Comparison of ENCODE assay signal across 41 cellular contexts in genomic region chr1:241695454-241696171, GRCh38. TPM values are rescaled to one million over a fixed set of nuclear protein-coding genes. Genes with fewer than 3 reads are reported as not detected.
DNase-seq lines count a peak whose midpoint lies in the region; ATAC-seq, FAIRE-seq and TF ChIP-seq lines count a peak whose summit lies in the region.
"Had no signal": no experiment of that assay in that cellular context is flagged by ENCODE, and none has a peak within 500 bp of the region (broad histone marks: within the 10 kb centered on the region; RNA-seq: fewer than 3 reads in every experiment).

No MANE protein-coding gene starts in this region.

- TF ChIP-seq CTCF in AG09309 (IDR thresholded peaks at IDR 0.05; ENCODE audit: control insufficient read depth, insufficient read depth, low read depth, low read length, missing control alignments): no peak

- H3K27ac Mint-ChIP-seq in activated naive CD4-positive, alpha-beta T cell treated with anti-CD3 and anti-CD28 coated beads, Interleukin-2, amount 50 U/mL, for 72 hours: no peak overlapping the region
- H3K27ac Mint-ChIP-seq: activated CD4-positive, alpha-beta T cell treated with anti-CD3 and anti-CD28 coated beads, Interleukin-2, amount 10 ng/mL, durations not matched to agents 7 days and 5 days; activated naive CD8-positive, alpha-beta T cell treated with anti-CD3 and anti-CD28 coated beads, Interleukin-2, amount 10 ng/mL, durations not matched to agents 7 days and 5 days; B cell; CD4-positive, alpha-beta memory T cell; immature natural killer cell; nephron had no signal

- no peaks in the 10 kb centered on the region for H3K36me3 Mint-ChIP-seq in activated naive CD4-positive, alpha-beta T cell treated with anti-CD3 and anti-CD28 coated beads, Interleukin-2, amount 50 U/mL, for 72 hours
- H3K36me3 Mint-ChIP-seq: CD4-positive, alpha-beta memory T cell; immature natural killer cell had no signal

- TF ChIP-seq POLR2A in GM12892 (IDR thresholded peaks at IDR 0.05; ENCODE audit: low read depth, low read length): no peak

- intact Hi-C loops in posterior cingulate gyrus (cut with DNase I): no loop called here

- H3K4me3 ChIP-seq in AG09309 (ENCODE audit: control insufficient read depth, low read depth, low read length): no peak overlapping the region
- H3K4me3 ChIP-seq: A549, body of pancreas, esophagus muscularis mucosa, skin epidermis, suprapubic skin, upper lobe of left lung had no signal

- no peak for FAIRE-seq in GM12892 (lab: Jason Lieb, UNC)
- FAIRE-seq: A549, GM12891, HepG2, RCC 7860 had no signal

- no peak for ATAC-seq in activated naive CD4-positive, alpha-beta T cell treated with anti-CD3 and anti-CD28 coated beads, Interleukin-2, amount 50 U/mL, for 72 hours
- ATAC-seq: A549, body of pancreas, HepG2, left colon had no signal

- peak; percentile 14 for DNase-seq in AG09309 (ENCODE audit: low read depth)
- DNase-seq in LHCN-M2 (ENCODE audit: low read depth): peak; percentile 34
- peak; percentile 15 for DNase-seq in astrocyte of the hippocampus (ENCODE audit: low read depth, low spot score)
- DNase-seq in iris pigment epithelial cell (ENCODE audit: low read depth): peak; percentile 84
- DNase-seq in GM12892 (ENCODE audit: insufficient read length): no peak
- DNase-seq in activated naive CD4-positive, alpha-beta T cell treated with anti-CD3 and anti-CD28 coated beads, Interleukin-2, amount 50 U/mL, for 72 hours (ENCODE audit: low spot score in 2 of 2): no peak
- no peak for DNase-seq in posterior cingulate gyrus
- DNase-seq in putamen (ENCODE audit: low spot score): no peak
- DNase-seq: activated CD4-positive, alpha-beta T cell treated with anti-CD3 and anti-CD28 coated beads, Interleukin-2, amount 10 ng/mL, durations not matched to agents 7 days and 5 days; activated effector memory CD4-positive, alpha-beta T cell treated with Interleukin-2 at 50 U/mL for 16 hours; activated naive CD8-positive, alpha-beta T cell treated with anti-CD3 and anti-CD28 coated beads, Interleukin-2, amount 10 ng/mL, durations not matched to agents 7 days and 5 days; activated T-cell treated with anti-CD3 and anti-CD28 coated beads, Interleukin-2, amount 50 U/mL, for 1 hour; body of pancreas; CD4-positive, alpha-beta memory T cell; dermis blood vessel endothelial cell; H7; immature natural killer cell; Kasumi-1; left colon; NCI-H146; NCI-H2107; NCI-H446; NCI-H748 treated with DMSO at 0.1 percent for 48 hours; SIG-M5; stimulated activated naive CD4-positive, alpha-beta T cell; T-helper 9 cell; upper lobe of left lung; WERI-Rb-1 had no signal

- no peaks in the 10 kb centered on the region for H3K9me3 Mint-ChIP-seq in activated naive CD4-positive, alpha-beta T cell treated with anti-CD3 and anti-CD28 coated beads, Interleukin-2, amount 50 U/mL, for 72 hours
- H3K9me3 Mint-ChIP-seq: activated CD4-positive, alpha-beta T cell treated with anti-CD3 and anti-CD28 coated beads, Interleukin-2, amount 10 ng/mL, durations not matched to agents 7 days and 5 days; activated naive CD8-positive, alpha-beta T cell treated with anti-CD3 and anti-CD28 coated beads, Interleukin-2, amount 10 ng/mL, durations not matched to agents 7 days and 5 days; central memory CD8-positive, alpha-beta T cell; immature natural killer cell; nephron had no signal

RNA-seq across cellular contexts. Expression of gene WDR64, which starts 43.5 kb away (rescaled TPM):
- not detected in 2 replicates for total RNA-seq in LHCN-M2 (2014; rRNA removed)
- not detected for polyA plus RNA-seq in LHCN-M2 (2012)
- polyA plus RNA-seq in GM12892 (2012; ENCODE audit: missing spikeins): not detected
- total RNA-seq in activated naive CD4-positive, alpha-beta T cell treated with anti-CD3 and anti-CD28 coated beads, Interleukin-2, amount 50 U/mL, for 72 hours: not detected
- total RNA-seq: activated CD8-positive, alpha-beta memory T cell treated with anti-CD3 and anti-CD28 coated beads for 36 hours; B cell; body of pancreas; CD4-positive, alpha-beta memory T cell; esophagus muscularis mucosa; H7; HepG2; lung microvascular endothelial cell; osteocyte; suprapubic skin had no signal
- polyA plus RNA-seq: A549, HepG2, immature natural killer cell had no signal

RNA-seq across cellular contexts. Expression of gene CHML, which starts 55.4 kb away (rescaled TPM):
- 8.7 and 10.4 TPM in 2 replicates for total RNA-seq in LHCN-M2 (2014; rRNA removed)
- polyA plus RNA-seq in LHCN-M2 (2012): 2.3 TPM
- polyA plus RNA-seq in GM12892 (2012; ENCODE audit: missing spikeins): 7.7 TPM
- total RNA-seq in activated naive CD4-positive, alpha-beta T cell treated with anti-CD3 and anti-CD28 coated beads, Interleukin-2, amount 50 U/mL, for 72 hours: 10 to 100 TPM; 13.1 to 16.2 TPM

RNA-seq across cellular contexts. Expression of gene OPN3, which starts 55.4 kb away (rescaled TPM):
- 33.5 and 34.5 TPM in 2 replicates for total RNA-seq in LHCN-M2 (2014; rRNA removed)
- 18.8 TPM for polyA plus RNA-seq in LHCN-M2 (2012)
- 10.3 TPM for polyA plus RNA-seq in GM12892 (2012; ENCODE audit: missing spikeins)
- 10 to 100 TPM in 1 of 2 donors, 1 to 10 TPM in 1; 8.2 to 13.6 TPM for total RNA-seq in activated naive CD4-positive, alpha-beta T cell treated with anti-CD3 and anti-CD28 coated beads, Interleukin-2, amount 50 U/mL, for 72 hours

Comparison
In these comparisons a context has a peak if more than half of its experiments do, and no peak if none do; other contexts are left out.
1. DNase-seq: peak in AG09309 (single experiment), LHCN-M2 (single experiment), astrocyte of the hippocampus (single experiment) and iris pigment epithelial cell (single experiment); none in GM12892 (single experiment), activated naive CD4-positive, alpha-beta T cell treated with anti-CD3 and anti-CD28 coated beads, Interleukin-2, amount 50 U/mL, for 72 hours (0 of 2), posterior cingulate gyrus (0 of 10) and putamen (single experiment).